ENCODE assay signal across 6 cellular contexts in the genomic region with DNA sequence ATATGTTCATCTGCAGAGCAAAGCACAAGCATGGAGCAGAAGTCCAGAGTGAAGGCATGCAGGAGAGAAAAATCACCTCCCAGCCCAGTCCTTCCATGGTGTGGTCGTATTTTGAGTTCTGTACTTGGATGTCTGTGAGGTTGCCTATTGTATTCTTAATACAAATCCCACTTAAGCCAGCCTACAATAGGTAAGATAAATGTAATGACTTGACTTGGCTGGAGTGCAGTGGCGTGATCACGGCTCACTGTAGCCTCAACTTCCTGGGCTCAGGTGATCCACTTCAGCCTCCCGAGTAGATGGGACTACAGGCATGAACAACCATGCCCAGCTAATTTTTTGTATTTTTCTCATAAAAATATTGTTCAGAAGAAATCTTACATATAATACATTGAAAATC. TPM values are rescaled to one million over a fixed set of nuclear protein-coding genes. Genes with fewer than 3 reads are reported as not detected.
"Had no signal": no experiment of that assay in that cellular context is flagged by ENCODE, and none has a peak within 500 bp of the region (broad histone marks: within the 10 kb centered on the region; RNA-seq: fewer than 3 reads in every experiment).

No MANE protein-coding gene starts in this region.

RNA-seq across cellular contexts. Expression of a gene that starts 6.8 kb away (rescaled TPM):
- total RNA-seq: HepG2, HT-29, HT1080, IMR-90, K562 had no signal
- polyA plus RNA-seq: HepG2, IgD-negative memory B cell, IMR-90, K562 had no signal

RNA-seq across cellular contexts. Expression of a gene that starts 31.3 kb away (rescaled TPM):
- total RNA-seq: HepG2, HT1080, IMR-90, K562 had no signal
- polyA plus RNA-seq: IgD-negative memory B cell, IMR-90, K562 had no signal
